Comparison of ENCODE assay signal across 16 cellular contexts in the genomic region with DNA sequence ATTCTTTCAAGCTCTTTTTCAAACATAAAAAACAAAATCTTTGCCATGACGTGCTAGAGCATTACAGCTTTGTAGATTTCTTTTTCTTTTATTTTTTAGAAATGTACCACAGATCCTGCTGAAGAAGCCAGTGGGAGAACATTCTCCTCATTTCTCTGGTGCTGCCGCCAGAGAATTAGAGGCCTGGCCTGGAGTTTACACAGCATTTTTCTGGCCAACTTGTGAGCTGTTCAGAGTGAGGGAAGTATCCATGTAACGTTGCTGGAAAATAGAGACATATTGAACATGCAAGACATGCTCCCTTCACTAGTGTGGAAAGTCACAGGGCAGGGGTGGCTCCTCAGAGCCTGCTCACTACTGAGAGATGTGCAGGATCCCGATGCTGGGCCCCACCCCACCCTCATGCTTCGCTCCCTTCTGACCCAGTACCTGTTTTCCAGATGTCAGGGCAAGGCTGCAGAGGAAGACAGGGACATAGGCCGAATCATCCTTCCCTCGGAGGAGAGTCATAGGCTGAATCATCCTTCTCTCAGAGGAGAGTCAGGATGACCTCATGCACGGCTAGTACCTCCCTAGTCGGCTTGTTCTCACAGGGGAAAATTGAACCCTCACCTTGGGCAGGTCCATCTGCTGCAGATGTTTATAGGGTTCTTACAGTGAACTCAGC.
DNase-seq lines count a peak whose midpoint lies in the region; ATAC-seq and TF ChIP-seq lines count a peak whose summit lies in the region.
"Had no signal": no experiment of that assay in that cellular context is flagged by ENCODE, and none has a peak within 500 bp of the region (broad histone marks: within the 10 kb centered on the region; RNA-seq: fewer than 3 reads in every experiment).

No MANE protein-coding gene starts in this region.

- peak; percentile 92 for DNase-seq in AG08395 (ENCODE audit: low spot score)
- peak; percentile 5 for DNase-seq in HT-29 (ENCODE audit: low spot score)
- DNase-seq in choroid plexus epithelial cell (ENCODE audit: low read depth), result peak; percentile 38
- no peak for DNase-seq in neuronal stem cell (ENCODE audit: low spot score)
- DNase-seq in activated CD8-positive, alpha-beta memory T cell treated with anti-CD3 and anti-CD28 coated beads, Interleukin-2, amount 50 U/mL, for 4 hours, result no peak
- no peak for DNase-seq in ascending aorta (ENCODE audit: low spot score in 2 of 2)
- DNase-seq: activated CD4-positive, alpha-beta T cell treated with anti-CD3 and anti-CD28 coated beads for 4 hours; activated naive CD4-positive, alpha-beta T cell; cerebellar nuclear complex; kidney; natural killer cell; NCI-H69; small intestine had no signal

- no peak overlapping the region for H4K8ac ChIP-seq in neuronal stem cell (ENCODE audit: low read depth, low read length)

- no peak overlapping the region for H3K23ac ChIP-seq in neuronal stem cell (ENCODE audit: low read depth, low read length, poor library complexity)

- H3K27me3 ChIP-seq in neuronal stem cell (ENCODE audit: control insufficient read depth in 3 of 3, insufficient read depth in 3 of 3, low read depth in 1 of 3, low read length in 3 of 3), result peaks cover 0 to 3% (median 0%) of the 10 kb centered on the region in 3 experiments
- no peaks in the 10 kb centered on the region for H3K27me3 ChIP-seq in ascending aorta

- H3K9me3 ChIP-seq in neuronal stem cell (replicated peaks in 1 of 2; ENCODE audit: control insufficient read depth in 2 of 2, insufficient read depth in 1 of 2, low read depth in 1 of 2, low read length in 2 of 2) (no peaks in the 10 kb centered on the region), ascending aorta (no peaks in the 10 kb centered on the region)

- no CpG with 5 or more reads among the region's 9 CpGs for WGBS in neuronal stem cell (ENCODE audit: extremely low coverage in 2 of 2, insufficient read length in 2 of 2, insufficient replicate concordance in 1 of 2), 2 donors

- H2AFZ ChIP-seq in neuronal stem cell (ENCODE audit: low read length), result no peak overlapping the region

- no peak overlapping the region for H3K18ac ChIP-seq in neuronal stem cell (ENCODE audit: low read length)

- no peak overlapping the region for H2BK120ac ChIP-seq in neuronal stem cell (ENCODE audit: low read depth, low read length)

- no peak overlapping the region for H2BK12ac ChIP-seq in neuronal stem cell (ENCODE audit: low read length)

- H4K91ac ChIP-seq in neuronal stem cell (ENCODE audit: low read depth, low read length, poor library complexity), result peak overlapping the region; percentile 64

- intact Hi-C loops in ascending aorta (cut with DNase I), result no loop called here

- H3K14ac ChIP-seq in neuronal stem cell (ENCODE audit: low read length), result no peak overlapping the region

- no peak overlapping the region for H2AK5ac ChIP-seq in neuronal stem cell (ENCODE audit: low read depth, low read length)

- H2BK5ac ChIP-seq in neuronal stem cell (ENCODE audit: low read length), result no peak overlapping the region

- no peaks in the 10 kb centered on the region for H3K79me1 ChIP-seq in neuronal stem cell (ENCODE audit: low read depth, low read length)

- no peak overlapping the region for H3K4ac ChIP-seq in neuronal stem cell (ENCODE audit: low read length)

- H3K4me3 ChIP-seq in choroid plexus epithelial cell (ENCODE audit: low read depth, low read length) (no peak overlapping the region), neuronal stem cell (ENCODE audit: low read length in 2 of 2) (no peak overlapping the region), ascending aorta (no peak overlapping the region)

- H3K36me3 ChIP-seq in neuronal stem cell (replicated peaks in 1 of 2; ENCODE audit: control insufficient read depth in 2 of 2, insufficient read depth in 2 of 2, low read length in 2 of 2), result no peaks in the 10 kb centered on the region
- H3K36me3 ChIP-seq in ascending aorta, result no peaks in the 10 kb centered on the region

- H2BK15ac ChIP-seq in neuronal stem cell (ENCODE audit: low read length), result no peak overlapping the region

- peak overlapping the region; percentile 47 for H3K9ac ChIP-seq in neuronal stem cell (ENCODE audit: low read depth, low read length, poor library complexity)

- TF ChIP-seq CTCF in choroid plexus epithelial cell (conservative IDR thresholded peaks at IDR 0.05; ENCODE audit: low read depth, low read length) (no peak), ascending aorta (IDR thresholded peaks at IDR 0.05) (no peak)

- H3K27ac ChIP-seq in neuronal stem cell (replicated peaks; ENCODE audit: low read length) (no peak overlapping the region), ascending aorta (no peak overlapping the region)
- H3K27ac ChIP-seq: C4-2B had no signal

- no peaks in the 10 kb centered on the region for H3K4me1 ChIP-seq in neuronal stem cell (ENCODE audit: control insufficient read depth in 2 of 2, insufficient read depth in 1 of 2, low read depth in 1 of 2, low read length in 2 of 2)
- no peaks in the 10 kb centered on the region for H3K4me1 ChIP-seq in ascending aorta

- no peak overlapping the region for H3K4me2 ChIP-seq in neuronal stem cell (ENCODE audit: insufficient read depth, low read length, poor library complexity, severe bottlenecking)

- ATAC-seq in HG03095 (IDR thresholded peaks at IDR 0.05; ENCODE audit: unreplicated experiment) (no peak), HG03378 (IDR thresholded peaks at IDR 0.05; ENCODE audit: unreplicated experiment) (no peak)
- ATAC-seq: natural killer cell had no signal

Comparison
In these comparisons a context has a peak if more than half of its experiments do, and no peak if none do; other contexts are left out.
1. DNase-seq: peak in AG08395 (single experiment), HT-29 (single experiment) and choroid plexus epithelial cell (single experiment); none in neuronal stem cell (single experiment), activated CD8-positive, alpha-beta memory T cell treated with anti-CD3 and anti-CD28 coated beads, Interleukin-2, amount 50 U/mL, for 4 hours (single experiment) and ascending aorta (0 of 2).